9 cellular contexts compared by ENCODE assay signal in the genomic region with DNA sequence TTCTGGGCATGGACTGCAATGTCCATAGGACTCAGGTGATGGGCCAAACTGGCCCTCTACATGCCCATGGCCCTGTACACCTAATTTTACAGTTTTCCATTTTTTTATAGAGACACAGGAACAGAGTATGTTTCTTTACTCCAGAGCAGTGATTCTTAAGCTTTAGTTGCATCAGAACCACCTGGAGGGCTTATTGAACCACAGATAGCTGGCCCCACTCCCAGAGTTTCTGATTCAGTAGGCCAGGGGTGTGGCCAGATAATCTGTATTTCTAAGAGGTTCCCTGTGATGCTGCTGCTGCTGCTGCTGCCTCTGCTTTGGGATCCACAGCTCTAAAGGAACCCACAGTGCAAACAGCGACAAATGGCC. TPM values are rescaled to one million over a fixed set of nuclear protein-coding genes. Genes with fewer than 3 reads are reported as not detected.
DNase-seq lines count a peak whose midpoint lies in the region; ATAC-seq and TF ChIP-seq lines count a peak whose summit lies in the region.
"Had no signal": no experiment of that assay in that cellular context is flagged by ENCODE, and none has a peak within 500 bp of the region (broad histone marks: within the 10 kb centered on the region; RNA-seq: fewer than 3 reads in every experiment).

No MANE protein-coding gene starts in this region.

- H3K36me3 ChIP-seq in Karpas-422 (ENCODE audit: insufficient read depth, low read length): no peaks in the 10 kb centered on the region

- no peak overlapping the region for H3K9ac ChIP-seq in Karpas-422 (ENCODE audit: low read length)

- no peak overlapping the region for H2AFZ ChIP-seq in Karpas-422 (ENCODE audit: low read length)

- no peaks in the 10 kb centered on the region for H3K79me2 ChIP-seq in Karpas-422 (ENCODE audit: low read length)

- no peaks in the 10 kb centered on the region for H3K4me1 Mint-ChIP-seq in activated T-helper 2 cell treated with anti-CD3 and anti-CD28 coated beads, Interferon-gamma antibody, Interleukin-2, Interleukin-4, amounts not matched to agents 10 μg/mL and 5 μg/mL and 100 μg/mL, durations not matched to agents 14 hours and 24 hours and 36 hours (ENCODE audit: low read depth)

- no peak overlapping the region for H3K4me2 ChIP-seq in Karpas-422 (ENCODE audit: low read depth, low read length, poor library complexity, severe bottlenecking)

- no peak for TF ChIP-seq CTCF in VCaP (conservative IDR thresholded peaks at IDR 0.05)

- H3K4me3 Mint-ChIP-seq in activated T-helper 2 cell treated with anti-CD3 and anti-CD28 coated beads, Interferon-gamma antibody, Interleukin-2, Interleukin-4, amounts not matched to agents 10 μg/mL and 5 μg/mL and 100 μg/mL, durations not matched to agents 14 hours and 24 hours and 36 hours (ENCODE audit: low read depth): no peak overlapping the region

- peaks cover 20% of the 10 kb centered on the region for H3K27me3 Mint-ChIP-seq in activated T-helper 2 cell treated with anti-CD3 and anti-CD28 coated beads, Interferon-gamma antibody, Interleukin-2, Interleukin-4, amounts not matched to agents 10 μg/mL and 5 μg/mL and 100 μg/mL, durations not matched to agents 14 hours and 24 hours and 36 hours (ENCODE audit: low read depth)

- H3K27ac ChIP-seq in VCaP: peak overlapping the region; percentile 82
- peak overlapping the region; percentile 82 for H3K27ac ChIP-seq in layer of hippocampus (ENCODE audit: low read depth, low read length)
- H3K27ac ChIP-seq in Karpas-422 (ENCODE audit: low read length): no peak overlapping the region

- H3K9me3 Mint-ChIP-seq in activated T-helper 2 cell treated with anti-CD3 and anti-CD28 coated beads, Interferon-gamma antibody, Interleukin-2, Interleukin-4, amounts not matched to agents 10 μg/mL and 5 μg/mL and 100 μg/mL, durations not matched to agents 14 hours and 24 hours and 36 hours: no peaks in the 10 kb centered on the region

- H3K4me3 ChIP-seq in Karpas-422 (ENCODE audit: low read length): no peak overlapping the region

- H3K9me3 ChIP-seq in Karpas-422 (ENCODE audit: low read length): no peaks in the 10 kb centered on the region

- DNase-seq in HT1080 (ENCODE audit: low read depth): peak; percentile 79
- no peak for DNase-seq in Karpas-422
- DNase-seq in stimulated activated naive CD4-positive, alpha-beta T cell (lab: John Stamatoyannopoulos, UW): no peak
- DNase-seq in ecto neural progenitor cell (ENCODE audit: low spot score): no peak
- no peak for DNase-seq in activated T-helper 2 cell treated with anti-CD3 and anti-CD28 coated beads, Interferon-gamma antibody, Interleukin-2, Interleukin-4, amounts not matched to agents 10 μg/mL and 5 μg/mL and 100 μg/mL, durations not matched to agents 14 hours and 24 hours and 36 hours (ENCODE audit: low spot score)

- H4K20me1 ChIP-seq in Karpas-422 (ENCODE audit: insufficient read depth, low read depth, low read length): no peaks in the 10 kb centered on the region

- intact Hi-C loops in activated T-helper 2 cell treated with anti-CD3 and anti-CD28 coated beads, Interferon-gamma antibody, Interleukin-2, Interleukin-4, amounts not matched to agents 10 μg/mL and 5 μg/mL and 100 μg/mL, durations not matched to agents 14 hours and 24 hours and 36 hours (cut with micrococcal nuclease): no loop called here

- no peaks in the 10 kb centered on the region for H3K4me1 ChIP-seq in Karpas-422 (ENCODE audit: low read length)

- peak; percentile 45 for ATAC-seq in GM19397 (IDR thresholded peaks at IDR 0.05; ENCODE audit: unreplicated experiment)

- H3K36me3 Mint-ChIP-seq in activated T-helper 2 cell treated with anti-CD3 and anti-CD28 coated beads, Interferon-gamma antibody, Interleukin-2, Interleukin-4, amounts not matched to agents 10 μg/mL and 5 μg/mL and 100 μg/mL, durations not matched to agents 14 hours and 24 hours and 36 hours (ENCODE audit: low read depth): no peaks in the 10 kb centered on the region

- no peaks in the 10 kb centered on the region for H3K9me2 ChIP-seq in Karpas-422 (replicated peaks; ENCODE audit: insufficient read depth, low read length)

- H3K27ac Mint-ChIP-seq in activated T-helper 2 cell treated with anti-CD3 and anti-CD28 coated beads, Interferon-gamma antibody, Interleukin-2, Interleukin-4, amounts not matched to agents 10 μg/mL and 5 μg/mL and 100 μg/mL, durations not matched to agents 14 hours and 24 hours and 36 hours: no peak overlapping the region

- H3K27me3 ChIP-seq in layer of hippocampus (ENCODE audit: control insufficient read depth, insufficient read depth, low read length) (no peaks in the 10 kb centered on the region), Karpas-422 (ENCODE audit: low read length) (no peaks in the 10 kb centered on the region)

RNA-seq across cellular contexts. Expression of a gene that starts 5.1 kb away (rescaled TPM):
- total RNA-seq in HT1080 (2014; rRNA removed; shearing (Covaris generic)): not detected in 2 replicates
- not detected in 2 replicates for polyA plus RNA-seq in HT1080 (2015; cell fraction: cytosol; rRNA removed)
- not detected in 2 replicates for polyA plus RNA-seq in HT1080 (2015; cell fraction: nucleus; rRNA removed)
- not detected in 2 replicates for total RNA-seq in Karpas-422 (2014; rRNA removed; shearing (Covaris generic); ENCODE audit: low replicate concordance)
- not detected in 2 replicates for total RNA-seq in activated T-helper 2 cell treated with anti-CD3 and anti-CD28 coated beads, Interferon-gamma antibody, Interleukin-2, Interleukin-4, amounts not matched to agents 10 μg/mL and 5 μg/mL and 100 μg/mL, durations not matched to agents 14 hours and 24 hours and 36 hours
- total RNA-seq: NCI-H460 had no signal

RNA-seq across cellular contexts. Expression of a gene that starts 58.1 kb away (rescaled TPM):
- not detected in 2 replicates for total RNA-seq in HT1080 (2014; rRNA removed; shearing (Covaris generic))
- polyA plus RNA-seq in HT1080 (2015; cell fraction: cytosol; rRNA removed): not detected in 2 replicates
- not detected in 2 replicates for polyA plus RNA-seq in HT1080 (2015; cell fraction: nucleus; rRNA removed)
- not detected in 2 replicates for total RNA-seq in Karpas-422 (2014; rRNA removed; shearing (Covaris generic); ENCODE audit: low replicate concordance)
- total RNA-seq in activated T-helper 2 cell treated with anti-CD3 and anti-CD28 coated beads, Interferon-gamma antibody, Interleukin-2, Interleukin-4, amounts not matched to agents 10 μg/mL and 5 μg/mL and 100 μg/mL, durations not matched to agents 14 hours and 24 hours and 36 hours: not detected in 2 replicates
- total RNA-seq: NCI-H460 had no signal
